In the genomic region with DNA sequence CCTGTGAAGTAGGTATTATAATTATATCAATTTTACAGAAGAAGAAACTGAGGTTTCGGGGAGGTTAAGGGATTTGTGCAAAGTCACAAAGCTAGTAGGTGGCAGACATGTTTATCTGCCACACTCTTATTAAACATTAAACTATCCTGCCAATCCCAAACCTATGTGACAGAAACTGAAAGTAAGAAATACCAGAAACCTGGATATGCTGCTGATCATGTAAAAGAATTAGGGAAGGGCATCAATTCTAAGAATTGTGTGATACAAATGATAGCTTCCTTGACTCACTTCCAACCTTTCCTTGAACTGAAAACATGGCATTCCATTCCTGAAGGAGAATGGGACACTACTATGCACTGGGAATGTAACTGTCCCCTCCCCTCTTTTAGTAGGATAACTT, we compare ENCODE assay signal across 16 cellular contexts. TPM values are rescaled to one million over a fixed set of nuclear protein-coding genes. Genes with fewer than 3 reads are reported as not detected.
DNase-seq lines count a peak whose midpoint lies in the region; ATAC-seq and TF ChIP-seq lines count a peak whose summit lies in the region.
"Had no signal": no experiment of that assay in that cellular context is flagged by ENCODE, and none has a peak within 500 bp of the region (broad histone marks: within the 10 kb centered on the region; RNA-seq: fewer than 3 reads in every experiment).

No MANE protein-coding gene starts in this region.

- no peak for ATAC-seq in activated naive CD8-positive, alpha-beta T cell treated with anti-CD3 and anti-CD28 coated beads, Interleukin-2, amount 50 U/mL, for 24 hours
- ATAC-seq: left lung, upper lobe of right lung had no signal

- WGBS in mesenchymal stem cell, result no CpG with 5 or more reads among the region's 1 CpG

- no peak overlapping the region for H3K4ac ChIP-seq in mesenchymal stem cell (ENCODE audit: low read depth in 1 of 2, low read length in 2 of 2)

- H3K36me3 Mint-ChIP-seq in activated naive CD8-positive, alpha-beta T cell treated with anti-CD3 and anti-CD28 coated beads, Interleukin-2, amount 50 U/mL, for 24 hours (ENCODE audit: low read depth), result peaks cover 26% of the 10 kb centered on the region

- no peak overlapping the region for H2AFZ ChIP-seq in mesenchymal stem cell (ENCODE audit: low read depth, low read length)

- H3K4me2 ChIP-seq in mesenchymal stem cell (ENCODE audit: low read length, poor library complexity, severe bottlenecking), result no peak overlapping the region

- DNase-seq in ACHN (peak; percentile 56), GM03348 (ENCODE audit: low spot score) (peak; percentile 12), mesenchymal stem cell (no peak), cortex of kidney (lab: John Stamatoyannopoulos, UW) (no peak), putamen (ENCODE audit: low spot score) (no peak), erythroblast (lab: John Stamatoyannopoulos, UW) (no peak)
- no peak for DNase-seq in activated naive CD8-positive, alpha-beta T cell treated with anti-CD3 and anti-CD28 coated beads, Interleukin-2, amount 50 U/mL, for 24 hours
- no peak for DNase-seq in stimulated activated naive CD4-positive, alpha-beta T cell (lab: John Stamatoyannopoulos, UW)
- DNase-seq: activated naive CD4-positive, alpha-beta T cell; left lung; naive B cell; NCI-H1694; NCI-H510A treated with DMSO at 0.1 percent for 48 hours; stimulated activated CD4-positive, alpha-beta T cell treated with anti-CD3 and anti-CD28 coated beads, Interleukin-1b, Interleukin-23, amount 100 ng/mL, for 48 hours; upper lobe of right lung had no signal

- H3K27ac Mint-ChIP-seq in activated naive CD8-positive, alpha-beta T cell treated with anti-CD3 and anti-CD28 coated beads, Interleukin-2, amount 50 U/mL, for 24 hours, result peak overlapping the region; percentile 96

- H3K9ac ChIP-seq in mesenchymal stem cell (ENCODE audit: low read length), result peak overlapping the region; percentile 54

- H3K79me1 ChIP-seq in mesenchymal stem cell (replicated peaks; ENCODE audit: low read length, poor library complexity, severe bottlenecking), result peaks cover 8% of the 10 kb centered on the region

- no peak overlapping the region for H4K8ac ChIP-seq in mesenchymal stem cell (ENCODE audit: low read length)

- no peaks in the 10 kb centered on the region for H3K27me3 Mint-ChIP-seq in activated naive CD8-positive, alpha-beta T cell treated with anti-CD3 and anti-CD28 coated beads, Interleukin-2, amount 50 U/mL, for 24 hours
- H3K27me3 Mint-ChIP-seq: naive B cell had no signal

- H3K36me3 ChIP-seq in mesenchymal stem cell (ENCODE audit: control insufficient read depth in 1 of 2, insufficient read depth in 2 of 2, low read depth in 1 of 2, low read length in 2 of 2), result peaks cover 0 to 3% of the 10 kb centered on the region in 2 experiments
- H3K36me3 ChIP-seq: left lung, upper lobe of right lung had no signal

- peak overlapping the region in 1 of 2 experiments; percentile 45 for H3K4me3 ChIP-seq in mesenchymal stem cell (ENCODE audit: insufficient read depth in 1 of 2, low read depth in 1 of 2, low read length in 2 of 2)
- H3K4me3 ChIP-seq: upper lobe of right lung had no signal

- no peak for TF ChIP-seq POLR2A in erythroblast (IDR thresholded peaks at IDR 0.05; ENCODE audit: low read length)

- H3K9me3 Mint-ChIP-seq in activated naive CD8-positive, alpha-beta T cell treated with anti-CD3 and anti-CD28 coated beads, Interleukin-2, amount 50 U/mL, for 24 hours, result peaks cover 3% of the 10 kb centered on the region

- H3K23ac ChIP-seq in mesenchymal stem cell (ENCODE audit: low read length in 2 of 2), result no peak overlapping the region

- H2AK5ac ChIP-seq in mesenchymal stem cell (ENCODE audit: low read length, severe bottlenecking), result no peak overlapping the region

- H4K91ac ChIP-seq in mesenchymal stem cell (ENCODE audit: low read length), result no peak overlapping the region

- in situ Hi-C loops in ACHN (cut with HindIII; ENCODE audit: low pct_ligation_motif_present, low pct_unique_long_range_greater_than_20kb, low sequenced_read_pairs), result no loop called here

- peak overlapping the region; percentile 28 for H3K4me3 Mint-ChIP-seq in activated naive CD8-positive, alpha-beta T cell treated with anti-CD3 and anti-CD28 coated beads, Interleukin-2, amount 50 U/mL, for 24 hours

- H3K9me3 ChIP-seq in mesenchymal stem cell (ENCODE audit: control insufficient read depth, low read length), result no peaks in the 10 kb centered on the region
- H3K9me3 ChIP-seq: left lung, upper lobe of right lung had no signal

- no peak overlapping the region for H2BK5ac ChIP-seq in mesenchymal stem cell (ENCODE audit: low read depth, low read length, poor library complexity, severe bottlenecking)

- no peak overlapping the region for H2BK12ac ChIP-seq in mesenchymal stem cell (ENCODE audit: low read length in 2 of 2)

- H3K14ac ChIP-seq in mesenchymal stem cell (ENCODE audit: low read length in 2 of 2), result no peak overlapping the region

- no peak overlapping the region for H3K27ac ChIP-seq in mesenchymal stem cell (ENCODE audit: low read length, poor library complexity, severe bottlenecking)
- H3K27ac ChIP-seq: VCaP had no signal

- no peak overlapping the region for H2BK120ac ChIP-seq in mesenchymal stem cell (ENCODE audit: low read depth, low read length)

- peaks cover 63% of the 10 kb centered on the region for H3K4me1 Mint-ChIP-seq in activated naive CD8-positive, alpha-beta T cell treated with anti-CD3 and anti-CD28 coated beads, Interleukin-2, amount 50 U/mL, for 24 hours

- H2BK15ac ChIP-seq in mesenchymal stem cell (ENCODE audit: low read depth, poor library complexity, severe bottlenecking), result no peak overlapping the region

- no peaks in the 10 kb centered on the region for H3K27me3 ChIP-seq in mesenchymal stem cell (ENCODE audit: control insufficient read depth in 1 of 2, insufficient read depth in 1 of 2, low read length in 2 of 2)
- H3K27me3 ChIP-seq: left lung, upper lobe of right lung had no signal

- no peak overlapping the region for H3K18ac ChIP-seq in mesenchymal stem cell (ENCODE audit: low read depth in 1 of 2, low read length in 2 of 2)

- H3K4me1 ChIP-seq in mesenchymal stem cell (ENCODE audit: control insufficient read depth, insufficient read depth, low read depth, low read length), result peaks cover 3% of the 10 kb centered on the region

RNA-seq across cellular contexts. Expression of a gene that starts 16.9 kb away (rescaled TPM):
- 31.9 TPM for polyA plus RNA-seq in mesenchymal stem cell (2013, experiment 1 of 2)
- polyA plus RNA-seq in mesenchymal stem cell (2013, experiment 2 of 2), result 31.5 TPM

RNA-seq across cellular contexts. Expression of a gene that starts 20.5 kb away (rescaled TPM):
- 19.3 TPM for polyA plus RNA-seq in mesenchymal stem cell (2013, experiment 1 of 2)
- polyA plus RNA-seq in mesenchymal stem cell (2013, experiment 2 of 2), result 19.4 TPM

Comparison
In these comparisons a context has a peak if more than half of its experiments do, and no peak if none do; other contexts are left out.
1. DNase-seq: peak in ACHN (single experiment) and GM03348 (single experiment); none in activated naive CD8-positive, alpha-beta T cell treated with anti-CD3 and anti-CD28 coated beads, Interleukin-2, amount 50 U/mL, for 24 hours (single experiment), mesenchymal stem cell (single experiment), cortex of kidney (single experiment), putamen (single experiment), stimulated activated naive CD4-positive, alpha-beta T cell (0 of 6) and erythroblast (0 of 2).